14 cellular contexts compared by ENCODE assay signal in the genomic region with DNA sequence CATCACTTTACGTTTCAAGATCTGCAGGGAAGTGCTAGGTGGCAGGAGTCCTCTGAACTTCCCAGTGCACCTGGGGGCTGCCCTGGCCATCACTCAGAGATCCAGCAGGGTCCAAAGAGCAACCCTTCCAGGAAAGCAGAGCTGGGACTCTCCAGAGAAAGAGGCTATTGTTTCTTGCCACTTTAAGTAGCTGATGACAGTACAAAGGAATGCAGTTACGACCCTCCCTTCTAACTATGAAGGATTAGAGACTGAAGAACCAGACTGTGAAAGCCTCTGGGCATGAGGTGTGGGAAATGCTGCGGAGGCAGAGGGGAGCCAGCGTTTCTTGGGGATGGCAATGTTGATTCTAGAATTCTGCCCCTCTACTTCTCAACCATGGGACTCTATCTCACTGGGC.
DNase-seq lines count a peak whose midpoint lies in the region; ATAC-seq, FAIRE-seq and TF ChIP-seq lines count a peak whose summit lies in the region.
"Had no signal": no experiment of that assay in that cellular context is flagged by ENCODE, and none has a peak within 500 bp of the region (broad histone marks: within the 10 kb centered on the region; RNA-seq: fewer than 3 reads in every experiment).

No MANE protein-coding gene starts in this region.

- peak; percentile 68 for DNase-seq in ELR (ENCODE audit: low read depth)
- peak; percentile 24 for DNase-seq in RCC 7860 (ENCODE audit: low spot score)
- peak; percentile 53 for DNase-seq in esophagus muscularis mucosa (ENCODE audit: extremely low spot score)
- DNase-seq in NCI-H1436 (lab: John Stamatoyannopoulos, UW), result no peak
- no peak for DNase-seq in prostate gland (ENCODE audit: low spot score)
- DNase-seq: activated effector memory CD4-positive, alpha-beta T cell treated with Interleukin-2 at 50 U/mL for 16 hours; left ventricle myocardium superior; NCI-H187; stimulated activated naive B cell treated with anti-CD40 and anti-IgM and Interleukin-4, amounts not matched to agents 10 μg/mL and 1 μg/mL and 100 μg/mL, for 72 hours; T-helper 2 cell had no signal

- TF ChIP-seq CTCF in esophagus muscularis mucosa (IDR thresholded peaks at IDR 0.05) (no peak), nephron (IDR thresholded peaks at IDR 0.05; ENCODE audit: unreplicated experiment in 3 of 3) (no peak), prostate gland (IDR thresholded peaks at IDR 0.05) (no peak)

- 78% methylated on average over 4 of the region's 4 CpGs for WGBS in esophagus muscularis mucosa
- WGBS in prostate gland, result 63% methylated on average over 4 of the region's 4 CpGs

- H3K27me3 Mint-ChIP-seq in nephron (ENCODE audit: low read depth), result peaks cover 22% of the 10 kb centered on the region
- H3K27me3 Mint-ChIP-seq in stimulated activated memory B cell treated with anti-CD40 and anti-IgM and Interleukin-4, amounts not matched to agents 10 μg/mL and 1 μg/mL and 100 μg/mL, for 72 hours, result no peaks in the 10 kb centered on the region

- H3K9me3 ChIP-seq in esophagus muscularis mucosa (peaks cover 0 to 3% (median 0%) of the 10 kb centered on the region in 4 donors), prostate gland (no peaks in the 10 kb centered on the region)

- H3K27ac Mint-ChIP-seq in nephron, result peak overlapping the region; percentile 3 to 38 (median 36)
- H3K27ac Mint-ChIP-seq in stimulated activated memory B cell treated with anti-CD40 and anti-IgM and Interleukin-4, amounts not matched to agents 10 μg/mL and 1 μg/mL and 100 μg/mL, for 72 hours, result no peak overlapping the region
- H3K27ac Mint-ChIP-seq: stimulated activated naive B cell treated with anti-CD40 and anti-IgM and Interleukin-4, amounts not matched to agents 10 μg/mL and 1 μg/mL and 100 μg/mL, for 72 hours had no signal

- H3K27ac ChIP-seq in esophagus muscularis mucosa (replicated peaks in 1 of 4) (no peak overlapping the region), prostate gland (no peak overlapping the region)
- H3K27ac ChIP-seq: BLaER1 treated with 17β-estradiol and CSF1 and Interleukin-3, amounts not matched to agents 10 nM and 100 nM had no signal

- H3K36me3 ChIP-seq in esophagus muscularis mucosa, result no peaks in the 10 kb centered on the region
- H3K36me3 ChIP-seq in prostate gland, result no peaks in the 10 kb centered on the region
- H3K36me3 ChIP-seq: BLaER1 treated with 17β-estradiol and CSF1 and Interleukin-3, amounts not matched to agents 10 nM and 100 nM had no signal

- H3K36me3 Mint-ChIP-seq in nephron (ENCODE audit: low read depth), result no peaks in the 10 kb centered on the region
- H3K36me3 Mint-ChIP-seq in stimulated activated memory B cell treated with anti-CD40 and anti-IgM and Interleukin-4, amounts not matched to agents 10 μg/mL and 1 μg/mL and 100 μg/mL, for 72 hours, result no peaks in the 10 kb centered on the region
- H3K36me3 Mint-ChIP-seq: stimulated activated naive B cell treated with anti-CD40 and anti-IgM and Interleukin-4, amounts not matched to agents 10 μg/mL and 1 μg/mL and 100 μg/mL, for 72 hours had no signal

- H3K27me3 ChIP-seq in esophagus muscularis mucosa (peaks cover 0 to 6% (median 0%) of the 10 kb centered on the region in 4 donors), prostate gland (replicated peaks; ENCODE audit: insufficient read depth) (no peaks in the 10 kb centered on the region)
- H3K27me3 ChIP-seq: BLaER1 treated with 17β-estradiol and CSF1 and Interleukin-3, amounts not matched to agents 10 nM and 100 nM had no signal

- peaks cover 33% of the 10 kb centered on the region for H3K4me1 Mint-ChIP-seq in nephron
- no peaks in the 10 kb centered on the region for H3K4me1 Mint-ChIP-seq in stimulated activated memory B cell treated with anti-CD40 and anti-IgM and Interleukin-4, amounts not matched to agents 10 μg/mL and 1 μg/mL and 100 μg/mL, for 72 hours
- H3K4me1 Mint-ChIP-seq: stimulated activated naive B cell treated with anti-CD40 and anti-IgM and Interleukin-4, amounts not matched to agents 10 μg/mL and 1 μg/mL and 100 μg/mL, for 72 hours had no signal

- TF ChIP-seq EP300 in esophagus muscularis mucosa (IDR thresholded peaks at IDR 0.05), result no peak

- no peak for FAIRE-seq in RCC 7860 (lab: Jason Lieb, UNC)

- H3K4me1 ChIP-seq in esophagus muscularis mucosa, result peaks cover 0 to 4% (median 0%) of the 10 kb centered on the region in 4 donors
- no peaks in the 10 kb centered on the region for H3K4me1 ChIP-seq in prostate gland (replicated peaks)
- H3K4me1 ChIP-seq: BLaER1 treated with 17β-estradiol and CSF1 and Interleukin-3, amounts not matched to agents 10 nM and 100 nM had no signal

- ATAC-seq in stimulated activated memory B cell treated with anti-CD40 and anti-IgM and Interleukin-4, amounts not matched to agents 10 μg/mL and 1 μg/mL and 100 μg/mL, for 72 hours, result no peak
- ATAC-seq in HG02763 (IDR thresholded peaks at IDR 0.05; ENCODE audit: unreplicated experiment), result no peak
- ATAC-seq: left ventricle myocardium superior; stimulated activated naive B cell treated with anti-CD40 and anti-IgM and Interleukin-4, amounts not matched to agents 10 μg/mL and 1 μg/mL and 100 μg/mL, for 72 hours had no signal

- H3K9me3 Mint-ChIP-seq in nephron, result no peaks in the 10 kb centered on the region
- H3K9me3 Mint-ChIP-seq in stimulated activated memory B cell treated with anti-CD40 and anti-IgM and Interleukin-4, amounts not matched to agents 10 μg/mL and 1 μg/mL and 100 μg/mL, for 72 hours, result no peaks in the 10 kb centered on the region
- H3K9me3 Mint-ChIP-seq: stimulated activated naive B cell treated with anti-CD40 and anti-IgM and Interleukin-4, amounts not matched to agents 10 μg/mL and 1 μg/mL and 100 μg/mL, for 72 hours had no signal

- H3K4me3 Mint-ChIP-seq in nephron, result no peak overlapping the region
- no peak overlapping the region for H3K4me3 Mint-ChIP-seq in stimulated activated memory B cell treated with anti-CD40 and anti-IgM and Interleukin-4, amounts not matched to agents 10 μg/mL and 1 μg/mL and 100 μg/mL, for 72 hours
- H3K4me3 Mint-ChIP-seq: stimulated activated naive B cell treated with anti-CD40 and anti-IgM and Interleukin-4, amounts not matched to agents 10 μg/mL and 1 μg/mL and 100 μg/mL, for 72 hours had no signal

- no peak for TF ChIP-seq POLR2A in esophagus muscularis mucosa (IDR thresholded peaks at IDR 0.05; ENCODE audit: low read depth)
- TF ChIP-seq POLR2A in prostate gland (IDR thresholded peaks at IDR 0.05), result no peak

- intact Hi-C loops in esophagus muscularis mucosa (cut with DNase I) (no loop called here), prostate gland (cut with DNase I) (no loop called here)

- no peak overlapping the region for H3K4me3 ChIP-seq in esophagus muscularis mucosa
- H3K4me3 ChIP-seq in prostate gland, result no peak overlapping the region
- H3K4me3 ChIP-seq: BLaER1 treated with 17β-estradiol and CSF1 and Interleukin-3, amounts not matched to agents 10 nM and 100 nM had no signal

Comparison
In these comparisons a context has a peak if more than half of its experiments do, and no peak if none do; other contexts are left out.
1. DNase-seq: peak in ELR (single experiment), RCC 7860 (single experiment) and esophagus muscularis mucosa (single experiment); none in NCI-H1436 (single experiment) and prostate gland (single experiment).